ENCODE assay signal across 11 cellular contexts in the genomic region with DNA sequence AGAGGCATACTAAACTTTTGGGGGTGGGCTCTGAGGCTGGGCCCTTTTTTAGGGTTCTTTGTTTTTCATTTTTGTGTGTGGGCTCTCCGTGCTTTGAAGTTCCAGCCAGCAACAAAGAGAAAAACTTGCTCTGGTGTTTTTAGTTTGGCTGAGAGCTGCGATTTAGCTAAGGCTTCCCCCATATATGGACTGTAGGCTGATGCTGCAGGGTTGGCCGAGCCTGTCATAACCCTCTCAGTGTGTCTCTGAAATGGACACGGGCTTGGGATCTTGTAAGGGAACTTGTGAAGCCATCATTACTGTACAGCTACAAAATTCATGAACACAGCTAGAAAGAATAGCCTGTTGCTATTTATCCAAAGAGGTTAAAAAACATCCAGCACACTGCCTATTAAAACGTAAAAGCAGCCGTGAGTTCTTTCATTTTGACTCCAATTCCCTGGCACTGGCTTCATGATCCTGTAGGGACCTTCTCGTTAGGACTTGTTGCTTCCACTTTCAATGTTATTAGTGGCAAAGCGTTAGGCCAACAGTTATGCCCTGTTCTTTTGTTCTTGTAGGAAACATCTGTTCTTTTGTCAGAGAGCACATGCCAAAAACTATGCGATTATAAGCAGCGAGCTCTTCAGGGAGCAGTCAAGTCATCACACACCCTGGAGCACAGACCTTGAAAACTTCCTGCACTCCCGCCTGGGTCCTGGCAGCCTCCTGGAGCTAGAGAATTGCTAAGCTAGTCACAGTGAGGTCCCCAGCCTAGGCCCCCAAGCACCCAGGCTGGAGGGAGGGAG.
A peak's percentile ranks its signal among the peaks of the same experiment; 100 is the strongest.
DNase-seq lines count a peak whose midpoint lies in the region; ATAC-seq lines count a peak whose summit lies in the region.
"Had no signal": no experiment of that assay in that cellular context is flagged by ENCODE, and none has a peak within 500 bp of the region (broad histone marks: within the 10 kb centered on the region; RNA-seq: fewer than 3 reads in every experiment).

No MANE protein-coding gene starts in this region.

- H3K9me3 ChIP-seq in mononuclear cell (ENCODE audit: low read depth, low read length): no peaks in the 10 kb centered on the region
- no peaks in the 10 kb centered on the region for H3K9me3 ChIP-seq in aorta (ENCODE audit: control insufficient read depth, low read length)

- H3K9me3 Mint-ChIP-seq in activated naive CD4-positive, alpha-beta T cell treated with anti-CD3 and anti-CD28 coated beads, Interleukin-2, amount 10 ng/mL, durations not matched to agents 7 days and 5 days: no peaks in the 10 kb centered on the region

- no peaks in the 10 kb centered on the region for H3K36me3 Mint-ChIP-seq in activated naive CD4-positive, alpha-beta T cell treated with anti-CD3 and anti-CD28 coated beads, Interleukin-2, amount 10 ng/mL, durations not matched to agents 7 days and 5 days

- intact Hi-C loops in aorta (cut with DNase I): no loop called here

- peak; percentile 26 for DNase-seq in activated naive CD4-positive, alpha-beta T cell treated with anti-CD3 and anti-CD28 coated beads, Interleukin-2, amount 10 ng/mL, durations not matched to agents 7 days and 5 days
- DNase-seq in activated naive CD4-positive, alpha-beta T cell treated with anti-CD3 and anti-CD28 coated beads, Interleukin-2, amount 50 U/mL, for 16 hours: no peak
- DNase-seq in dermis blood vessel endothelial cell (peak; percentile 97), aorta (no peak), epidermal melanocyte (ENCODE audit: insufficient read length, low spot score) (no peak), NCI-H1694 (lab: John Stamatoyannopoulos, UW) (no peak), NCI-H526 (lab: John Stamatoyannopoulos, UW) (no peak)
- DNase-seq: activated CD8-positive, alpha-beta memory T cell treated with anti-CD3 and anti-CD28 coated beads for 24 hours; hippocampal formation; NCI-H187 treated with DMSO at 0.1 percent for 48 hours had no signal

- no peak overlapping the region for H3K27ac ChIP-seq in aorta (ENCODE audit: low read depth in 1 of 2, low read length in 2 of 2)

- peak overlapping the region; percentile 18 for H3K4me3 ChIP-seq in mononuclear cell (ENCODE audit: low read length)
- peak overlapping the region; percentile 42 to 60 for H3K4me3 ChIP-seq in aorta (ENCODE audit: low read length in 2 of 2)

- H3K4me1 Mint-ChIP-seq in activated naive CD4-positive, alpha-beta T cell treated with anti-CD3 and anti-CD28 coated beads, Interleukin-2, amount 10 ng/mL, durations not matched to agents 7 days and 5 days: peaks cover 42% of the 10 kb centered on the region

- CTCF ChIA-PET in activated naive CD4-positive, alpha-beta T cell treated with anti-CD3 and anti-CD28 coated beads, Interleukin-2, amount 10 ng/mL, durations not matched to agents 7 days and 5 days (lab: Charles Lee): no interaction called here

- peak overlapping the region; percentile 62 for H3K4me3 Mint-ChIP-seq in activated naive CD4-positive, alpha-beta T cell treated with anti-CD3 and anti-CD28 coated beads, Interleukin-2, amount 10 ng/mL, durations not matched to agents 7 days and 5 days

- peak; percentile 84 for ATAC-seq in aorta (ENCODE audit: low FRiP score)

- no peaks in the 10 kb centered on the region for H3K27me3 ChIP-seq in mononuclear cell (ENCODE audit: insufficient read depth, low read length)
- H3K27me3 ChIP-seq in aorta (ENCODE audit: control insufficient read depth in 1 of 2, insufficient read depth in 2 of 2, low read length in 1 of 2): no peaks in the 10 kb centered on the region

- H3K27me3 Mint-ChIP-seq in activated naive CD4-positive, alpha-beta T cell treated with anti-CD3 and anti-CD28 coated beads, Interleukin-2, amount 10 ng/mL, durations not matched to agents 7 days and 5 days: no peaks in the 10 kb centered on the region

- H3K4me1 ChIP-seq in mononuclear cell (ENCODE audit: insufficient read depth, low read length) (peaks cover 8% of the 10 kb centered on the region), aorta (ENCODE audit: control insufficient read depth in 1 of 2, insufficient read depth in 2 of 2, low read length in 2 of 2) (no peaks in the 10 kb centered on the region)

- H3K27ac Mint-ChIP-seq in activated naive CD4-positive, alpha-beta T cell treated with anti-CD3 and anti-CD28 coated beads, Interleukin-2, amount 10 ng/mL, durations not matched to agents 7 days and 5 days: peak overlapping the region; percentile 58

- H3K36me3 ChIP-seq in aorta (ENCODE audit: control insufficient read depth in 1 of 2, insufficient read depth in 2 of 2, low read length in 1 of 2): no peaks in the 10 kb centered on the region

- WGBS in aorta, 2 donors: 2 to 5% methylated on average over 11 of the region's 11 CpGs

Comparison
In these comparisons a context has a peak if more than half of its experiments do, and no peak if none do; other contexts are left out.
1. DNase-seq: peak in activated naive CD4-positive, alpha-beta T cell treated with anti-CD3 and anti-CD28 coated beads, Interleukin-2, amount 10 ng/mL, durations not matched to agents 7 days and 5 days (single experiment) and dermis blood vessel endothelial cell (single experiment); none in activated naive CD4-positive, alpha-beta T cell treated with anti-CD3 and anti-CD28 coated beads, Interleukin-2, amount 50 U/mL, for 16 hours (single experiment), aorta (0 of 2), epidermal melanocyte (single experiment), NCI-H1694 (single experiment) and NCI-H526 (0 of 2).